In genomic region chr4:53929955-53930798, GRCh38 we compare ENCODE assay signal across 8 cellular contexts.
DNase-seq lines count a peak whose midpoint lies in the region; FAIRE-seq and TF ChIP-seq lines count a peak whose summit lies in the region.

No MANE protein-coding gene starts in this region.

- H3K4me3 ChIP-seq in OCI-LY3 (ENCODE audit: low read length) (peak overlapping the region; percentile 56), neural cell (ENCODE audit: low read length) (no peak overlapping the region), suprapubic skin (no peak overlapping the region)

- peak; percentile 69 for TF ChIP-seq RAD21 in neural cell (conservative IDR thresholded peaks at IDR 0.05)

- no peaks in the 10 kb centered on the region for H3K9me3 ChIP-seq in OCI-LY3 (ENCODE audit: insufficient read depth, low read length)
- no peaks in the 10 kb centered on the region for H3K9me3 ChIP-seq in neural cell (ENCODE audit: low read length)
- no peaks in the 10 kb centered on the region for H3K9me3 ChIP-seq in suprapubic skin

- peak; percentile 86 for FAIRE-seq in GM18507 (lab: Jason Lieb, UNC)
- FAIRE-seq in HTR-8/SVneo (lab: Jason Lieb, UNC) = peak; percentile 51

- in situ Hi-C loops in ACHN (cut with HindIII; ENCODE audit: low pct_ligation_motif_present, low pct_unique_long_range_greater_than_20kb, low sequenced_read_pairs) = no loop called here

- H3F3A ChIP-seq in neural cell (ENCODE audit: insufficient read depth, low read length, poor library complexity, severe bottlenecking) = no peaks in the 10 kb centered on the region

- H4K20me1 ChIP-seq in OCI-LY3 (ENCODE audit: insufficient read depth, low read length) (no peaks in the 10 kb centered on the region), neural cell (ENCODE audit: insufficient read depth) (no peaks in the 10 kb centered on the region)

- H3K4me2 ChIP-seq in OCI-LY3 (ENCODE audit: low read length) (peak overlapping the region; percentile 74), neural cell (ENCODE audit: low read length) (no peak overlapping the region)

- TF ChIP-seq EP300 in neural cell (conservative IDR thresholded peaks at IDR 0.05; ENCODE audit: poor library complexity, severe bottlenecking) (no peak), suprapubic skin (IDR thresholded peaks at IDR 0.05) (no peak)

- DNase-seq in ACHN (peak; percentile 72), GM18507 (ENCODE audit: extremely low spot score, insufficient read length, low read depth) (peak; percentile 9), HTR-8/SVneo (ENCODE audit: insufficient read length, low spot score) (peak; percentile 70), fibroblast of peridontal ligament (ENCODE audit: extremely low read depth) (peak; percentile 94), suprapubic skin (ENCODE audit: low spot score in 2 of 2) (peak in 1 of 2 donors; percentile 77)
- DNase-seq in activated T-cell treated with anti-CD3 and anti-CD28 coated beads, Interleukin-2, amount 50 U/mL, for 1 hour = peak; percentile 40

- no peaks in the 10 kb centered on the region for H3K9me2 ChIP-seq in neural cell (ENCODE audit: insufficient read depth, low read length)

- no peaks in the 10 kb centered on the region for H3K79me2 ChIP-seq in OCI-LY3 (ENCODE audit: low read length)
- H3K79me2 ChIP-seq in neural cell (replicated peaks; ENCODE audit: insufficient read depth, low read length) = no peaks in the 10 kb centered on the region

- no peak overlapping the region for H3K27ac ChIP-seq in OCI-LY3 (ENCODE audit: low read length)
- H3K27ac ChIP-seq in neural cell (ENCODE audit: low read length) = no peak overlapping the region
- H3K27ac ChIP-seq in suprapubic skin = no peak overlapping the region

- H3K36me3 ChIP-seq in OCI-LY3 (replicated peaks; ENCODE audit: low read depth, low read length) = no peaks in the 10 kb centered on the region
- no peaks in the 10 kb centered on the region for H3K36me3 ChIP-seq in neural cell (ENCODE audit: insufficient read depth, low read length)
- H3K36me3 ChIP-seq in suprapubic skin = no peaks in the 10 kb centered on the region

- no peak for TF ChIP-seq POLR2A in suprapubic skin (IDR thresholded peaks at IDR 0.05)

- H3K4me1 ChIP-seq in OCI-LY3 (ENCODE audit: low read length) = no peaks in the 10 kb centered on the region
- H3K4me1 ChIP-seq in suprapubic skin = peaks cover 3% of the 10 kb centered on the region

- H3K27me3 ChIP-seq in OCI-LY3 (ENCODE audit: low read depth, low read length) (no peaks in the 10 kb centered on the region; the same call in 1 of the 2 replicates), neural cell (ENCODE audit: insufficient read depth, low read depth, low read length) (no peaks in the 10 kb centered on the region), suprapubic skin (no peaks in the 10 kb centered on the region)

- WGBS in suprapubic skin = 36% methylated on average over 8 of the region's 8 CpGs

- H2AFZ ChIP-seq in OCI-LY3 (ENCODE audit: low read depth, low read length) = peak overlapping the region; percentile 91
- H2AFZ ChIP-seq in neural cell (ENCODE audit: low read depth, low read length) = no peak overlapping the region

- TF ChIP-seq CTCF in OCI-LY3 (IDR thresholded peaks at IDR 0.05; ENCODE audit: low read depth, low read length) (peak; percentile 87), neural cell (IDR thresholded peaks at IDR 0.05; ENCODE audit: poor library complexity, severe bottlenecking) (peak; percentile 72), suprapubic skin (IDR thresholded peaks at IDR 0.05) (peak; percentile 61 to 66)

- H3K9ac ChIP-seq in OCI-LY3 (ENCODE audit: low read length) (no peak overlapping the region), neural cell (ENCODE audit: low read length) (no peak overlapping the region)

TF ChIP-seq in neural cell, 6 proteins besides CTCF, POLR2A, EP300 and RAD21:
- TF ChIP-seq REST (IDR thresholded peaks at IDR 0.05; ENCODE audit: borderline replicate concordance) (no peak), POLR2AphosphoS5 (IDR thresholded peaks at IDR 0.05) (no peak), EZH2 (IDR thresholded peaks at IDR 0.05; ENCODE audit: borderline replicate concordance, insufficient read depth, low read length, poor library complexity, severe bottlenecking) (no peak), SMC3 (conservative IDR thresholded peaks at IDR 0.05; ENCODE audit: poor library complexity) (peak; percentile 69), MXI1 (conservative IDR thresholded peaks at IDR 0.05; ENCODE audit: poor library complexity, severe bottlenecking) (peak; percentile 26), TAF1 (IDR thresholded peaks at IDR 0.05; ENCODE audit: low read depth) (no peak)
